ENCODE assay signal across 1 cellular context in genomic region chr1:99717005-99717404, GRCh38.
TF ChIP-seq lines count a peak whose summit lies in the region.

No MANE protein-coding gene starts in this region.

TF ChIP-seq in K562, 482 proteins besides CTCF, POLR2A, EP300 and RAD21 (continued from another document and continues in another):
- TF ChIP-seq PBX2 (CRISPR knock-in tag; IDR thresholded peaks at IDR 0.05; ENCODE audit: low read depth) = no peak
- TF ChIP-seq PBX2 (tag; conservative IDR thresholded peaks at IDR 0.05; ENCODE audit: low read depth) = no peak
- no peak for TF ChIP-seq ZNF316 (IDR thresholded peaks at IDR 0.05)
- TF ChIP-seq GABPB2 (CRISPR knock-in tag; conservative IDR thresholded peaks at IDR 0.05) = no peak
- TF ChIP-seq ZBTB9 (CRISPR knock-in tag; IDR thresholded peaks at IDR 0.05) = no peak
- TF ChIP-seq CEBPG (CRISPR knock-in tag; IDR thresholded peaks at IDR 0.05) = no peak
- peak in 1 of 2 experiments; percentile 37; a peak in 1 of 4 replicates for TF ChIP-seq CEBPG (tag; conservative IDR thresholded peaks at IDR 0.05 in 1 of 2, IDR thresholded peaks at IDR 0.05 in 1 of 2)
- no peak for TF ChIP-seq ZNF561 (CRISPR knock-in tag; conservative IDR thresholded peaks at IDR 0.05)
- TF ChIP-seq NUFIP1 (IDR thresholded peaks at IDR 0.05; ENCODE audit: partially characterized antibody) = no peak
- no peak for TF ChIP-seq BHLHE40 (IDR thresholded peaks at IDR 0.05; ENCODE audit: low read length)
- TF ChIP-seq HEY1 (CRISPR knock-in tag; IDR thresholded peaks at IDR 0.05; ENCODE audit: borderline replicate concordance) = no peak
- TF ChIP-seq POLR2B (IDR thresholded peaks at IDR 0.05; ENCODE audit: low read depth, partially characterized antibody) = no peak
- TF ChIP-seq ZNF79 (CRISPR knock-in tag; IDR thresholded peaks at IDR 0.05; ENCODE audit: low read depth) = no peak
- no peak for TF ChIP-seq SMC3 (conservative IDR thresholded peaks at IDR 0.05; ENCODE audit: insufficient read depth, low read depth, low read length)
- TF ChIP-seq CAMTA2 (CRISPR knock-in tag; conservative IDR thresholded peaks at IDR 0.05) = no peak
- peak; percentile 64; the same call in 1 of the 2 replicates for TF ChIP-seq SMARCA4 (IDR thresholded peaks at IDR 0.05)
- no peak for TF ChIP-seq HNRNPLL (IDR thresholded peaks at IDR 0.05; ENCODE audit: low read depth, low read length, poor library complexity, severe bottlenecking)
- TF ChIP-seq DACH1 (IDR thresholded peaks at IDR 0.05; ENCODE audit: partially characterized antibody) = no peak
- no peak for TF ChIP-seq SREBF1 (IDR thresholded peaks at IDR 0.05; ENCODE audit: borderline replicate concordance, low read depth, low read length)
- TF ChIP-seq CHD7 (IDR thresholded peaks at IDR 0.05; ENCODE audit: low read depth, low read length) = no peak
- TF ChIP-seq PKNOX1 (IDR thresholded peaks at IDR 0.05) = no peak
- no peak for TF ChIP-seq RUNX1 (IDR thresholded peaks at IDR 0.05; ENCODE audit: low read depth)
- 0 out of 2 replicates have a peak, but pooled peaks have one; percentile 20 for TF ChIP-seq CXXC5 (CRISPR knock-in tag; IDR thresholded peaks at IDR 0.05)
- TF ChIP-seq CBX2 (IDR thresholded peaks at IDR 0.05; ENCODE audit: insufficient read depth, low read length, poor library complexity, severe bottlenecking) = no peak
- no peak for TF ChIP-seq ZNF146 (CRISPR knock-in tag; IDR thresholded peaks at IDR 0.05; ENCODE audit: unreplicated experiment)
- no peak for TF ChIP-seq ZNF639 (CRISPR knock-in tag; conservative IDR thresholded peaks at IDR 0.05 in 1 of 2, IDR thresholded peaks at IDR 0.05 in 1 of 2)
- TF ChIP-seq NBN (IDR thresholded peaks at IDR 0.05; ENCODE audit: low read depth) = no peak
- no peak for TF ChIP-seq ZFP30 (CRISPR knock-in tag; IDR thresholded peaks at IDR 0.05; ENCODE audit: borderline replicate concordance)
- no peak for TF ChIP-seq ZNF324 (CRISPR knock-in tag; IDR thresholded peaks at IDR 0.05)
- TF ChIP-seq PPARD (CRISPR knock-in tag; IDR thresholded peaks at IDR 0.05) = no peak
- no peak for TF ChIP-seq ZNF224 (CRISPR knock-in tag; IDR thresholded peaks at IDR 0.05)
- TF ChIP-seq HES1 (IDR thresholded peaks at IDR 0.05; ENCODE audit: low read depth) = no peak
- TF ChIP-seq ZNF717 (CRISPR knock-in tag; IDR thresholded peaks at IDR 0.05) = no peak
- no peak for TF ChIP-seq ZNF165 (CRISPR knock-in tag; IDR thresholded peaks at IDR 0.05; ENCODE audit: borderline replicate concordance)
- TF ChIP-seq ZNF584 (CRISPR knock-in tag; IDR thresholded peaks at IDR 0.05; ENCODE audit: low read depth) = no peak
- TF ChIP-seq GMEB1 (CRISPR knock-in tag; IDR thresholded peaks at IDR 0.05) = no peak
- no peak for TF ChIP-seq POLR3G (IDR thresholded peaks at IDR 0.05; ENCODE audit: extremely low read depth, insufficient read length, insufficient replicate concordance)
- no peak for TF ChIP-seq HDAC3 (IDR thresholded peaks at IDR 0.05; ENCODE audit: borderline replicate concordance, partially characterized antibody)
- no peak for TF ChIP-seq ZNF280A (IDR thresholded peaks at IDR 0.05; ENCODE audit: low read depth, partially characterized antibody)
- TF ChIP-seq SRSF1 (IDR thresholded peaks at IDR 0.05; ENCODE audit: low read depth, low read length) = no peak
